In the genomic region with DNA sequence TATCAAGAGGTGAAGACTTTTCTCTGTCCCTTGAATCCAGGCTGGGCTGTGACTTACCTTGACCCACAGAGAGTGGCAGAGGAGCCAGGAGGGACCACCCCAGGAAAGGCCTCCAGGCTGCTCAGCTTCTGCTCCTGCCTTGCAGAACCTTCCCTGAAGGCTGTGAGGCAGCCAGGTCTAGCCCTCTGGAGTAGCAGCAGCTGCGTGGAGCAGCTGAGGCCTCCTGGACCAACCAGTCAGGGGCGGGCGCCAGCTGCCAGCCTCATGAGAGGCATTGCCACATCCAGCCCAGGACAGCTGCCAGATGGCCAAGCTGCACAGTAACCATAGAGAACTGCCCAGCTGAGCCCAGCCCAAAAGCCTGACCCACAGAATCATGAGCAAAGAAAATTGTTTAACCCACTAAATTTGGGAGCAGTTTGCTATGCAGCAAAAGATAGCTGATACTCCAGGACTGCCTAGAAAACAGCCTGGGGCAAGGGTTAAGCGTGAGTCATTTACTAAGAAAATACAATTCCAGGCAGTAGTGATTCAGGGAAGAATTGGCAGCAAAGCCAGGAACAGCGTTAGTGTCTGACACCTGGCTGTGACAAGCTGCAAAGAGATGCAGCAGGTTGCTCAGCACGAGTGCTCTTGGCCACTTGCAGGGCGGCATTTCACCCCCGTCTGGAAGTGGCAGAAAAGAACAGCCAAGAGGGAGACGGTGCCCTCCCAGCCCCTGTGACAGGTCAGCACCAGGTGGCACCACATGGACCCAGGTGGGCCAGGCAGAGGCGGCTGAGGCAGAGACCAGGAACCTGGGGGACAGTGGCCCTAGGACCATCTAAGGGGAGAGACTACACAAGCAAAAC, we compare ENCODE assay signal across 10 cellular contexts. TPM values are rescaled to one million over a fixed set of nuclear protein-coding genes. Genes with fewer than 3 reads are reported as not detected.
DNase-seq lines count a peak whose midpoint lies in the region; ATAC-seq and TF ChIP-seq lines count a peak whose summit lies in the region.
"Had no signal": no experiment of that assay in that cellular context is flagged by ENCODE, and none has a peak within 500 bp of the region (broad histone marks: within the 10 kb centered on the region; RNA-seq: fewer than 3 reads in every experiment).

No MANE protein-coding gene starts in this region.

- no peak overlapping the region for H2BK15ac ChIP-seq in mesenchymal stem cell (ENCODE audit: low read depth, poor library complexity, severe bottlenecking)

- H3K4me3 ChIP-seq in choroid plexus epithelial cell (ENCODE audit: low read depth, low read length) (no peak overlapping the region), mesenchymal stem cell (ENCODE audit: insufficient read depth in 1 of 2, low read depth in 1 of 2, low read length in 2 of 2) (no peak overlapping the region)
- H3K4me3 ChIP-seq: tibial nerve had no signal

- no peaks in the 10 kb centered on the region for H3K36me3 Mint-ChIP-seq in progenitor cell of endocrine pancreas (ENCODE audit: insufficient read depth)

- no peak overlapping the region for H3K4me2 ChIP-seq in mesenchymal stem cell (ENCODE audit: low read length, poor library complexity, severe bottlenecking)

- H3K4me1 ChIP-seq in mesenchymal stem cell (ENCODE audit: control insufficient read depth, insufficient read depth, low read depth, low read length): peaks cover 10% of the 10 kb centered on the region
- H3K4me1 ChIP-seq: tibial nerve had no signal

- H3K18ac ChIP-seq in mesenchymal stem cell (ENCODE audit: low read depth in 1 of 2, low read length in 2 of 2): no peak overlapping the region

- H3K23ac ChIP-seq in mesenchymal stem cell (ENCODE audit: low read length in 2 of 2): no peak overlapping the region

- 64% methylated on average over 10 of the region's 10 CpGs for WGBS in mesenchymal stem cell

- DNase-seq in Daoy (ENCODE audit: low read depth): peak; percentile 23
- peak; percentile 61 for DNase-seq in NCI-H1092 (lab: John Stamatoyannopoulos, UW)
- DNase-seq in choroid plexus epithelial cell (ENCODE audit: low read depth): peak; percentile 41
- DNase-seq in mesenchymal stem cell: no peak
- DNase-seq in progenitor cell of endocrine pancreas (ENCODE audit: low spot score, unreplicated experiment): no peak
- DNase-seq in GM13976 (ENCODE audit: low spot score): no peak

- no peak overlapping the region for H3K27ac ChIP-seq in mesenchymal stem cell (ENCODE audit: low read length, poor library complexity, severe bottlenecking)
- H3K27ac ChIP-seq: tibial nerve, VCaP had no signal

- TF ChIP-seq CTCF in choroid plexus epithelial cell (conservative IDR thresholded peaks at IDR 0.05; ENCODE audit: low read depth, low read length) (no peak), progenitor cell of endocrine pancreas (IDR thresholded peaks at IDR 0.05; ENCODE audit: unreplicated experiment) (no peak), GM13976 (IDR thresholded peaks at IDR 0.05; ENCODE audit: borderline replicate concordance, control extremely low read depth, extremely low read depth, insufficient read depth, missing control alignments) (no peak)

- H2BK120ac ChIP-seq in mesenchymal stem cell (ENCODE audit: low read depth, low read length): no peak overlapping the region

- no peak overlapping the region for H3K4ac ChIP-seq in mesenchymal stem cell (ENCODE audit: low read depth in 1 of 2, low read length in 2 of 2)

- peaks cover 2% of the 10 kb centered on the region for H3K9me3 ChIP-seq in mesenchymal stem cell (ENCODE audit: control insufficient read depth, low read length)

- H3K27ac Mint-ChIP-seq in progenitor cell of endocrine pancreas: no peak overlapping the region

- no peak overlapping the region for H4K8ac ChIP-seq in mesenchymal stem cell (ENCODE audit: low read length)

- no peak overlapping the region for H3K14ac ChIP-seq in mesenchymal stem cell (ENCODE audit: low read length in 2 of 2)

- no peak overlapping the region for H2BK12ac ChIP-seq in mesenchymal stem cell (ENCODE audit: low read length in 2 of 2)

- H4K91ac ChIP-seq in mesenchymal stem cell (ENCODE audit: low read length): peak overlapping the region; percentile 23

- in situ Hi-C loops in GM13976 (cut with MboI; ENCODE audit: low sequenced_read_pairs, unreplicated experiment): no loop called here

- H3K4me3 Mint-ChIP-seq in progenitor cell of endocrine pancreas (ENCODE audit: low read depth): no peak overlapping the region

- H3K9ac ChIP-seq in mesenchymal stem cell (ENCODE audit: low read length): no peak overlapping the region

- H2AFZ ChIP-seq in mesenchymal stem cell (ENCODE audit: low read depth, low read length): no peak overlapping the region

- peaks cover 21 to 52% of the 10 kb centered on the region in 2 experiments for H3K27me3 ChIP-seq in mesenchymal stem cell (ENCODE audit: control insufficient read depth in 1 of 2, insufficient read depth in 1 of 2, low read length in 2 of 2)
- H3K27me3 ChIP-seq: tibial nerve had no signal

- no peaks in the 10 kb centered on the region for H3K4me1 Mint-ChIP-seq in progenitor cell of endocrine pancreas (ENCODE audit: low read depth)

- H2BK5ac ChIP-seq in mesenchymal stem cell (ENCODE audit: low read depth, low read length, poor library complexity, severe bottlenecking): no peak overlapping the region

- no peak overlapping the region for H2AK5ac ChIP-seq in mesenchymal stem cell (ENCODE audit: low read length, severe bottlenecking)

- peaks cover 51% of the 10 kb centered on the region for H3K27me3 Mint-ChIP-seq in progenitor cell of endocrine pancreas

- H3K79me1 ChIP-seq in mesenchymal stem cell (replicated peaks; ENCODE audit: low read length, poor library complexity, severe bottlenecking): no peaks in the 10 kb centered on the region

- ATAC-seq in HG03520 (IDR thresholded peaks at IDR 0.05; ENCODE audit: unreplicated experiment) (no peak), HG03039 (IDR thresholded peaks at IDR 0.05; ENCODE audit: unreplicated experiment) (no peak)

- H3K36me3 ChIP-seq in mesenchymal stem cell (ENCODE audit: control insufficient read depth in 1 of 2, insufficient read depth in 2 of 2, low read depth in 1 of 2, low read length in 2 of 2): no peaks in the 10 kb centered on the region
- H3K36me3 ChIP-seq: tibial nerve had no signal

- no peaks in the 10 kb centered on the region for H3K9me3 Mint-ChIP-seq in progenitor cell of endocrine pancreas (ENCODE audit: low read depth)

RNA-seq across cellular contexts. Expression of a gene that starts 14.7 kb away (rescaled TPM):
- 0.51 and 4.2 TPM in 2 replicates for total RNA-seq in Daoy (2014; rRNA removed; shearing (Covaris generic))
- 1.3 TPM for polyA plus RNA-seq in mesenchymal stem cell (2013, experiment 1 of 2)
- polyA plus RNA-seq in mesenchymal stem cell (2013, experiment 2 of 2): 0.97 TPM
- 10.4 TPM in 2 replicates for total RNA-seq in progenitor cell of endocrine pancreas

RNA-seq across cellular contexts. Expression of a gene that starts 34.5 kb away (rescaled TPM):
- total RNA-seq in Daoy (2014; rRNA removed; shearing (Covaris generic)): not detected in 2 replicates
- not detected for polyA plus RNA-seq in mesenchymal stem cell (2013, experiment 1 of 2)
- not detected for polyA plus RNA-seq in mesenchymal stem cell (2013, experiment 2 of 2)
- total RNA-seq in progenitor cell of endocrine pancreas: not detected in 2 replicates
- total RNA-seq: tibial nerve had no signal

Comparison
In these comparisons a context has a peak if more than half of its experiments do, and no peak if none do; other contexts are left out.
1. DNase-seq: peak in Daoy (single experiment), NCI-H1092 (single experiment) and choroid plexus epithelial cell (single experiment); none in mesenchymal stem cell (single experiment), progenitor cell of endocrine pancreas (single experiment) and GM13976 (single experiment).